Comparison of ENCODE assay signal across 8 cellular contexts in the genomic region with DNA sequence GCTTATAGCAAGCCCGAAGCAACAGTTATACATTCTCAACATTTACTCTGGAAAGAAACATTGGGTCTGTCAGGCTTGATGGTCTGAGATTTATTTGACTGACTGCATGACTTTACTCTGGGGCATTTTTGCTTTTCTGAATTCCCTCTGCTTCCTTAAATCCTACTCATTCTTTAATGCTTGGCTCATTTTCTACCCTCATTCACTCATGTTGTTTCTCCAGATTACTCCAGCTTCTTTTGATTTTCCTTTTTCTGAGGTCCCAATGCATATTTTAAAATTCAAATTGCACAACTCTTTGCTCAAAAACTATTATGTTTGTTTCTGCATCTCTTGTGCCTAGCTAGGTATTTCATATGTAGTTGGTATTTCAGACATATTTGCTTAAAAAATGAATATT.
"Had no signal": no experiment of that assay in that cellular context is flagged by ENCODE, and none has a peak within 500 bp of the region (broad histone marks: within the 10 kb centered on the region; RNA-seq: fewer than 3 reads in every experiment).

No MANE protein-coding gene starts in this region.

- H3K4me3 ChIP-seq: GM12878 had no signal

- ATAC-seq: GM12878 had no signal

- FAIRE-seq: G401.6, GM12878, GM12891, GM12892, GM18507, GM19239 had no signal

- DNase-seq: GDM1, GF-D8 had no signal
